Comparison of ENCODE assay signal across 18 cellular contexts in the genomic region with DNA sequence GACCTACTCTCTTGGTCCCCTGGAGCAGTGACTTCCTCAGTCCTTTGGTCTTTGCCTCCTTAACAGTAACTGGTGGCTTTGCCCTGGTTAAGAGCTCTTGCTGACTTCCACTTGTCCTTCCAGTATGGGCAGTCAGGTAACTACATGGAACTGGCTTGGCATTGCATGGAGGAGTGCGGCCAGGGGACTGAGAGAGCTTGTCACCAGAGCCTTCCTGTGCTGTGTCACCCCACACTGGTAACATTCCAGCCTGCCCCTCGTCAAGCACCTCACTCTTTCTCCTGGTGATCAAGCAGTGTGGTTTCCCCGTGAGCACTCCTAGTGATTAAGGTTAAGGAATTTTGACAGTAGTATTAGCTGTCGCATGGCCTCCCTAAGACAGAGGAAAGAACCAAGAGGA.
"Had no signal": no experiment of that assay in that cellular context is flagged by ENCODE, and none has a peak within 500 bp of the region (broad histone marks: within the 10 kb centered on the region; RNA-seq: fewer than 3 reads in every experiment).

No MANE protein-coding gene starts in this region.

- H3K4me1 ChIP-seq: parathyroid adenoma, uterus had no signal

- H3K27me3 ChIP-seq: spleen, tibial nerve, uterus had no signal

- H3K4me3 Mint-ChIP-seq: activated CD4-positive, alpha-beta T cell treated with anti-CD3 and anti-CD28 coated beads for 36 hours; naive thymus-derived CD8-positive, alpha-beta T cell; T-helper 2 cell treated with Interferon-gamma antibody and Interleukin-4, amounts not matched to agents 5 μg/mL and 100 μg/mL, for 36 hours; WTC11 had no signal

- H3K9me3 ChIP-seq: spleen, tibial nerve, uterus had no signal

- DNase-seq: activated CD4-positive, alpha-beta T cell treated with anti-CD3 and anti-CD28 coated beads for 36 hours; activated CD4-positive, alpha-beta T cell treated with anti-CD3 and anti-CD28 coated beads, Interleukin-2, amount 50 U/mL, for 48 hours; activated naive CD4-positive, alpha-beta T cell treated with Interleukin-2 at 50 U/mL for 16 hours; activated T-cell treated with anti-CD3 and anti-CD28 coated beads for 4 hours; foreskin fibroblast; mesenchymal stem cell; naive thymus-derived CD8-positive, alpha-beta T cell; spleen; stimulated activated CD4-positive, alpha-beta T cell treated with anti-CD3 and anti-CD28 coated beads, Interleukin-4, amount 100 ng/mL, for 4 hours; stimulated activated naive CD4-positive, alpha-beta T cell; uterus had no signal

- H3K36me3 ChIP-seq: uterus had no signal

- ATAC-seq: activated CD4-positive, alpha-beta T cell treated with anti-CD3 and anti-CD28 coated beads for 36 hours; left lobe of liver; naive thymus-derived CD8-positive, alpha-beta T cell; WTC11 had no signal

- H3K4me1 Mint-ChIP-seq: activated CD4-positive, alpha-beta T cell treated with anti-CD3 and anti-CD28 coated beads for 36 hours; WTC11 had no signal

- H3K27me3 Mint-ChIP-seq: activated CD4-positive, alpha-beta T cell treated with anti-CD3 and anti-CD28 coated beads for 36 hours; naive thymus-derived CD8-positive, alpha-beta T cell had no signal

- H3K27ac ChIP-seq: parathyroid adenoma, SK-N-MC, spleen, tibial nerve, uterus had no signal

- H3K27ac Mint-ChIP-seq: activated CD4-positive, alpha-beta T cell treated with anti-CD3 and anti-CD28 coated beads for 36 hours; activated T-helper 2 cell treated with anti-CD3 and anti-CD28 coated beads, Interferon-gamma antibody, Interleukin-2, Interleukin-4, amounts not matched to agents 10 μg/mL and 5 μg/mL and 100 μg/mL, durations not matched to agents 14 hours and 24 hours and 36 hours; T-helper 2 cell treated with Interferon-gamma antibody and Interleukin-4, amounts not matched to agents 5 μg/mL and 100 μg/mL, for 36 hours had no signal

- H3K9me3 Mint-ChIP-seq: activated T-helper 2 cell treated with anti-CD3 and anti-CD28 coated beads, Interferon-gamma antibody, Interleukin-2, Interleukin-4, amounts not matched to agents 10 μg/mL and 5 μg/mL and 100 μg/mL, durations not matched to agents 14 hours and 24 hours and 36 hours; naive thymus-derived CD8-positive, alpha-beta T cell; T-helper 2 cell treated with Interferon-gamma antibody and Interleukin-4, amounts not matched to agents 5 μg/mL and 100 μg/mL, for 36 hours; WTC11 had no signal

- H3K4me3 ChIP-seq: SK-N-MC, spleen, tibial nerve, uterus had no signal
